ENCODE assay signal across 29 cellular contexts in the genomic region with DNA sequence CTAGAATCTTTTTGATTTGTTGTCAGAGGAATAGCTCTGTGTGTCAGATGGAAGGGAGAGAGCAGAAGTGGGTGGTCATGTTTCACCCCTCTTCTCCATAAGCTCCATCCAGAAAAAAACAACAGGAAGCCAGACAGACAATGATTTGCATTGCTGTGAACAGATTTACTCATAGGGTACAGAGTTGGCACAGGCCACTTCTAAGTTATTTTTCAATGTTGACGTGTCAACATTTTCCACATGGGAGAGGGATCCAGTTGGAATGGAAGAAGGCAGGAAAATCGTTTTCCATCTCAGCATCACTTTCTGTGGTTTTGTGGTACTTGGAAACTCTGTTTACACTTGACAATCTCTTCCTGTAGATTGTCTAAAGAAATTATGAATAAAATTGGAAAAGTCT.
DNase-seq lines count a peak whose midpoint lies in the region; ATAC-seq, FAIRE-seq and TF ChIP-seq lines count a peak whose summit lies in the region.
"Had no signal": no experiment of that assay in that cellular context is flagged by ENCODE, and none has a peak within 500 bp of the region (broad histone marks: within the 10 kb centered on the region; RNA-seq: fewer than 3 reads in every experiment).

No MANE protein-coding gene starts in this region.

- H3K9me3 ChIP-seq in WERI-Rb-1 (ENCODE audit: severe bottlenecking): no peaks in the 10 kb centered on the region
- H3K9me3 ChIP-seq: gastrocnemius medialis, lower lobe of right lung, transverse colon had no signal

- H3K4me3 Mint-ChIP-seq in stimulated activated memory B cell treated with anti-CD40 and anti-IgM and Interleukin-4, amounts not matched to agents 10 μg/mL and 1 μg/mL and 100 μg/mL, for 72 hours: no peak overlapping the region
- H3K4me3 Mint-ChIP-seq in activated T-cell treated with anti-CD3 and anti-CD28 coated beads, Interleukin-2, amount 50 U/mL, for 72 hours: no peak overlapping the region
- H3K4me3 Mint-ChIP-seq: activated CD4-positive, alpha-beta memory T cell treated with anti-CD3 and anti-CD28 coated beads for 36 hours; B cell; GM23338; neural progenitor cell had no signal

- DNase-seq in GM12891 (ENCODE audit: insufficient read length, low spot score): no peak
- peak; percentile 76 for DNase-seq in RPMI7951 (ENCODE audit: low read depth)
- peak; percentile 28 for DNase-seq in epithelial cell of esophagus (ENCODE audit: low read depth)
- no peak for DNase-seq in GOT3 (lab: John Stamatoyannopoulos, UW)
- DNase-seq in activated naive CD4-positive, alpha-beta T cell treated with Interleukin-2 at 50 U/mL for 16 hours: no peak
- no peak for DNase-seq in WERI-Rb-1
- DNase-seq in activated T-cell treated with anti-CD3 and anti-CD28 coated beads, Interleukin-2, amount 50 U/mL, for 72 hours: no peak
- DNase-seq: activated CD4-positive, alpha-beta memory T cell treated with anti-CD3 and anti-CD28 coated beads for 36 hours; activated effector memory CD4-positive, alpha-beta T cell treated with anti-CD3 and anti-CD28 coated beads, Interleukin-2, amount 50 U/mL, for 16 hours; COR-L47; DMS79; gastrocnemius medialis; lower lobe of right lung; NCI-H1436; NCI-H2171; NCI-H526; small intestine; stimulated activated naive CD4-positive, alpha-beta T cell treated with Interleukin-2 at 50 U/mL for 16 hours; T-helper 9 cell; transverse colon had no signal

- H3K27me3 ChIP-seq in WERI-Rb-1 (ENCODE audit: insufficient read depth, low read depth, severe bottlenecking): peaks cover 51% of the 10 kb centered on the region
- H3K27me3 ChIP-seq: gastrocnemius medialis, neural progenitor cell, transverse colon had no signal

- TF ChIP-seq CTCF in epithelial cell of esophagus (IDR thresholded peaks at IDR 0.05; ENCODE audit: insufficient read depth, low read depth, low read length, missing control alignments) (no peak), WERI-Rb-1 (IDR thresholded peaks at IDR 0.05; ENCODE audit: low read depth, low read length) (no peak)

- peak overlapping the region; percentile 42 for H3K27ac Mint-ChIP-seq in stimulated activated memory B cell treated with anti-CD40 and anti-IgM and Interleukin-4, amounts not matched to agents 10 μg/mL and 1 μg/mL and 100 μg/mL, for 72 hours
- H3K27ac Mint-ChIP-seq in activated T-cell treated with anti-CD3 and anti-CD28 coated beads, Interleukin-2, amount 50 U/mL, for 72 hours: no peak overlapping the region
- H3K27ac Mint-ChIP-seq: activated CD4-positive, alpha-beta memory T cell treated with anti-CD3 and anti-CD28 coated beads for 36 hours; B cell; GM23338; neural progenitor cell had no signal

- no peaks in the 10 kb centered on the region for H3K36me3 ChIP-seq in WERI-Rb-1
- H3K36me3 ChIP-seq: gastrocnemius medialis, lower lobe of right lung, neural progenitor cell, transverse colon had no signal

- H3K27ac ChIP-seq in WERI-Rb-1: no peak overlapping the region
- H3K27ac ChIP-seq: coronary artery, gastrocnemius medialis, lower lobe of right lung, neural progenitor cell, RWPE1, SK-N-MC, transverse colon had no signal

- H3K27me3 Mint-ChIP-seq in stimulated activated memory B cell treated with anti-CD40 and anti-IgM and Interleukin-4, amounts not matched to agents 10 μg/mL and 1 μg/mL and 100 μg/mL, for 72 hours: no peaks in the 10 kb centered on the region
- H3K27me3 Mint-ChIP-seq in activated T-cell treated with anti-CD3 and anti-CD28 coated beads, Interleukin-2, amount 50 U/mL, for 72 hours (ENCODE audit: low read depth): no peaks in the 10 kb centered on the region
- H3K27me3 Mint-ChIP-seq: activated CD4-positive, alpha-beta memory T cell treated with anti-CD3 and anti-CD28 coated beads for 36 hours; B cell had no signal

- H3K4me1 Mint-ChIP-seq in stimulated activated memory B cell treated with anti-CD40 and anti-IgM and Interleukin-4, amounts not matched to agents 10 μg/mL and 1 μg/mL and 100 μg/mL, for 72 hours: peaks cover 25% of the 10 kb centered on the region
- no peaks in the 10 kb centered on the region for H3K4me1 Mint-ChIP-seq in activated T-cell treated with anti-CD3 and anti-CD28 coated beads, Interleukin-2, amount 50 U/mL, for 72 hours (ENCODE audit: low read depth)
- H3K4me1 Mint-ChIP-seq: neural progenitor cell had no signal

- H3K4me3 ChIP-seq in epithelial cell of esophagus (ENCODE audit: low read length) (no peak overlapping the region), WERI-Rb-1 (ENCODE audit: low read depth, low read length) (no peak overlapping the region)
- H3K4me3 ChIP-seq: coronary artery, gastrocnemius medialis, GM23338, lower lobe of right lung, neural progenitor cell, SK-N-MC, transverse colon had no signal

- FAIRE-seq in GM12891 (lab: Jason Lieb, UNC): peak; percentile 35
- FAIRE-seq: bronchial epithelial cell, keratinocyte, small intestine had no signal

- H3K36me3 Mint-ChIP-seq in stimulated activated memory B cell treated with anti-CD40 and anti-IgM and Interleukin-4, amounts not matched to agents 10 μg/mL and 1 μg/mL and 100 μg/mL, for 72 hours: peaks cover 41% of the 10 kb centered on the region
- peaks cover under 1 to 4% of the 10 kb centered on the region in 2 donors for H3K36me3 Mint-ChIP-seq in activated T-cell treated with anti-CD3 and anti-CD28 coated beads, Interleukin-2, amount 50 U/mL, for 72 hours (ENCODE audit: insufficient read depth in 2 of 2)
- H3K36me3 Mint-ChIP-seq: neural progenitor cell had no signal

- ATAC-seq in stimulated activated memory B cell treated with anti-CD40 and anti-IgM and Interleukin-4, amounts not matched to agents 10 μg/mL and 1 μg/mL and 100 μg/mL, for 72 hours: no peak
- ATAC-seq in activated T-cell treated with anti-CD3 and anti-CD28 coated beads, Interleukin-2, amount 50 U/mL, for 72 hours (replicated peaks in 1 of 2): no peak
- ATAC-seq: gastrocnemius medialis, GM23338, lower lobe of right lung had no signal

- no peaks in the 10 kb centered on the region for H3K9me3 Mint-ChIP-seq in stimulated activated memory B cell treated with anti-CD40 and anti-IgM and Interleukin-4, amounts not matched to agents 10 μg/mL and 1 μg/mL and 100 μg/mL, for 72 hours
- H3K9me3 Mint-ChIP-seq in activated T-cell treated with anti-CD3 and anti-CD28 coated beads, Interleukin-2, amount 50 U/mL, for 72 hours: no peaks in the 10 kb centered on the region
- H3K9me3 Mint-ChIP-seq: activated CD4-positive, alpha-beta memory T cell treated with anti-CD3 and anti-CD28 coated beads for 36 hours; GM23338; neural progenitor cell had no signal

- TF ChIP-seq POLR2A in GM12891 (IDR thresholded peaks at IDR 0.05; ENCODE audit: low read depth, low read length): no peak

TF ChIP-seq in GM12891, 5 proteins besides CTCF, POLR2A, EP300 and RAD21:
- TF ChIP-seq POU2F2 (IDR thresholded peaks at IDR 0.05; ENCODE audit: low read depth, low read length): no peak
- no peak for TF ChIP-seq TAF1 (IDR thresholded peaks at IDR 0.05; ENCODE audit: low read depth, low read length)
- TF ChIP-seq POLR2AphosphoS5 (IDR thresholded peaks at IDR 0.05; ENCODE audit: low read depth, low read length): no peak

Comparison
In these comparisons a context has a peak if more than half of its experiments do, and no peak if none do; other contexts are left out.
1. DNase-seq: peak in RPMI7951 (single experiment) and epithelial cell of esophagus (single experiment); none in GM12891 (single experiment), GOT3 (single experiment), activated naive CD4-positive, alpha-beta T cell treated with Interleukin-2 at 50 U/mL for 16 hours (single experiment), WERI-Rb-1 (single experiment) and activated T-cell treated with anti-CD3 and anti-CD28 coated beads, Interleukin-2, amount 50 U/mL, for 72 hours (0 of 2).